Comparison of ENCODE assay signal across 15 cellular contexts in the genomic region with DNA sequence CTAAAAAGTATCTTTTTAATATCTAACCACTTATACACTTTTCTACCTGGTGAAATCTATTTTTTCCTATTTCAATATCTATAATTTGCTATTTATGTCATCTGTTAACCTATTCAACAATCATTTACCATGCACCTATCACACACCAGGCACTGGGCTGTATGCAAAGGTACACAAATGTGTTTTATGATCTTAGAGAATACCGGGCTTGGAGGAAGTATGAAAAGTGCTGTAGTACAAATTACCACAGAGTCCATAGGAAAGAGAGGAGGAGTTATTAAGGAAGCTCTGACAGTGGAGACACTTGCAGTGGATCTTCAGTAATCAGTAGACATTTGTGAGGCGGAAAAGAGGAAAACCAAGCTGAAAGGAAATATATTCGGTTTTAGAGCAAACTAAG.
DNase-seq lines count a peak whose midpoint lies in the region; ATAC-seq and TF ChIP-seq lines count a peak whose summit lies in the region.
"Had no signal": no experiment of that assay in that cellular context is flagged by ENCODE, and none has a peak within 500 bp of the region (broad histone marks: within the 10 kb centered on the region; RNA-seq: fewer than 3 reads in every experiment).

No MANE protein-coding gene starts in this region.

- no peak for TF ChIP-seq POLR2A in gastrocnemius medialis (IDR thresholded peaks at IDR 0.05)

- H3K4me2 ChIP-seq in KMS-11, result peak overlapping the region; percentile 5; the same call in 1 of the 2 replicates

- no peaks in the 10 kb centered on the region for H3K27me3 Mint-ChIP-seq in activated T-cell treated with anti-CD3 and anti-CD28 coated beads, Interleukin-2, amount 50 U/mL, for 24 hours
- H3K27me3 Mint-ChIP-seq in activated naive CD8-positive, alpha-beta T cell treated with anti-CD3 and anti-CD28 coated beads for 36 hours, result no peaks in the 10 kb centered on the region

- H2AFZ ChIP-seq in KMS-11 (ENCODE audit: low read depth), result no peak overlapping the region

- no peaks in the 10 kb centered on the region for H3K27me3 ChIP-seq in KMS-11 (ENCODE audit: insufficient read depth, low read depth)
- H3K27me3 ChIP-seq in gastrocnemius medialis, result no peaks in the 10 kb centered on the region
- H3K27me3 ChIP-seq: ascending aorta, colonic mucosa, foreskin keratinocyte, vagina had no signal

- no peaks in the 10 kb centered on the region for H3K9me3 ChIP-seq in gastrocnemius medialis
- H3K9me3 ChIP-seq: ascending aorta, colonic mucosa, prostate gland, vagina had no signal

- intact Hi-C loops in gastrocnemius medialis (cut with DNase I; ENCODE audit: low total_unique reads), result no loop called here

- H3K9me3 Mint-ChIP-seq in activated T-cell treated with anti-CD3 and anti-CD28 coated beads, Interleukin-2, amount 50 U/mL, for 24 hours, result no peaks in the 10 kb centered on the region
- no peaks in the 10 kb centered on the region for H3K9me3 Mint-ChIP-seq in activated naive CD8-positive, alpha-beta T cell treated with anti-CD3 and anti-CD28 coated beads for 36 hours

- H3K4me1 Mint-ChIP-seq in activated T-cell treated with anti-CD3 and anti-CD28 coated beads, Interleukin-2, amount 50 U/mL, for 24 hours (ENCODE audit: low read depth), result peaks cover 97% of the 10 kb centered on the region
- peaks cover 96% of the 10 kb centered on the region for H3K4me1 Mint-ChIP-seq in activated naive CD8-positive, alpha-beta T cell treated with anti-CD3 and anti-CD28 coated beads for 36 hours

- H3K79me2 ChIP-seq in KMS-11 (ENCODE audit: insufficient read depth, low read depth), result peaks cover 14% of the 10 kb centered on the region; the same call in 1 of the 2 replicates

- in situ Hi-C loops in gastrocnemius medialis (cut with MboI; ENCODE audit: low sequenced_read_pairs in 4 of 4), result loop anchor here in 2 of 4 donors (10.0 to 25.0 kb wide), 2 partner anchors 88 to 96 kb away; a partner anchor contains a TSS

- H3K36me3 ChIP-seq in KMS-11 (ENCODE audit: insufficient read depth) (no peaks in the 10 kb centered on the region), gastrocnemius medialis (no peaks in the 10 kb centered on the region)
- H3K36me3 ChIP-seq: ascending aorta, colonic mucosa, prostate gland, vagina had no signal

- no peaks in the 10 kb centered on the region for H4K20me1 ChIP-seq in KMS-11 (ENCODE audit: insufficient read depth)

- TF ChIP-seq CTCF in KMS-11 (conservative IDR thresholded peaks at IDR 0.05; ENCODE audit: low read depth, low read length), result no peak
- no peak for TF ChIP-seq CTCF in gastrocnemius medialis (IDR thresholded peaks at IDR 0.05 in 4 of 5, conservative IDR thresholded peaks at IDR 0.05 in 1 of 5)

- no peak overlapping the region for H3K4me3 Mint-ChIP-seq in activated T-cell treated with anti-CD3 and anti-CD28 coated beads, Interleukin-2, amount 50 U/mL, for 24 hours
- peak overlapping the region; percentile 8 for H3K4me3 Mint-ChIP-seq in activated naive CD8-positive, alpha-beta T cell treated with anti-CD3 and anti-CD28 coated beads for 36 hours

- no peak for ATAC-seq in gastrocnemius medialis
- ATAC-seq in HG03196 (IDR thresholded peaks at IDR 0.05; ENCODE audit: unreplicated experiment), result no peak
- ATAC-seq in GM21576 (IDR thresholded peaks at IDR 0.05; ENCODE audit: unreplicated experiment), result no peak
- ATAC-seq: foreskin keratinocyte, left lobe of liver had no signal

- H3K4me1 ChIP-seq in KMS-11 (ENCODE audit: low read depth, poor library complexity, severe bottlenecking), result peaks cover 98% of the 10 kb centered on the region
- peaks cover 82 to 90% of the 10 kb centered on the region in 2 donors for H3K4me1 ChIP-seq in gastrocnemius medialis

- H3K27ac Mint-ChIP-seq in activated T-cell treated with anti-CD3 and anti-CD28 coated beads, Interleukin-2, amount 50 U/mL, for 24 hours, result peak overlapping the region; percentile 99
- H3K27ac Mint-ChIP-seq in activated naive CD8-positive, alpha-beta T cell treated with anti-CD3 and anti-CD28 coated beads for 36 hours, result peak overlapping the region; percentile 87

- H3K4me3 ChIP-seq in KMS-11 (IDR thresholded peaks at IDR 0.05; ENCODE audit: insufficient read depth, low read depth, low read length), result no peak overlapping the region
- no peak overlapping the region for H3K4me3 ChIP-seq in gastrocnemius medialis
- H3K4me3 ChIP-seq: ascending aorta, colonic mucosa, prostate gland, vagina had no signal

- H3K27ac ChIP-seq in KMS-11 (no peak overlapping the region), gastrocnemius medialis (peak overlapping the region; percentile 85 to 93 (median 91))
- H3K27ac ChIP-seq: ascending aorta, colonic mucosa, foreskin keratinocyte, prostate gland, vagina had no signal

- DNase-seq in activated T-cell treated with anti-CD3 and anti-CD28 coated beads, Interleukin-2, amount 50 U/mL, for 24 hours, result no peak
- DNase-seq in activated T-cell treated with anti-CD3 and anti-CD28 coated beads, Interleukin-2, amount 50 U/mL, for 48 hours, result no peak
- no peak for DNase-seq in activated naive CD8-positive, alpha-beta T cell treated with anti-CD3 and anti-CD28 coated beads for 36 hours
- DNase-seq in gastrocnemius medialis, result no peak
- DNase-seq in cerebellar cortex (ENCODE audit: low spot score), result no peak
- DNase-seq: colonic mucosa, foreskin keratinocyte, NCI-H1048 had no signal

- no peak overlapping the region for H3K9ac ChIP-seq in KMS-11

- peaks cover 30% of the 10 kb centered on the region for H3K36me3 Mint-ChIP-seq in activated T-cell treated with anti-CD3 and anti-CD28 coated beads, Interleukin-2, amount 50 U/mL, for 24 hours (ENCODE audit: low read depth)
- H3K36me3 Mint-ChIP-seq in activated naive CD8-positive, alpha-beta T cell treated with anti-CD3 and anti-CD28 coated beads for 36 hours, result peaks cover 46% of the 10 kb centered on the region
